In the genomic region with DNA sequence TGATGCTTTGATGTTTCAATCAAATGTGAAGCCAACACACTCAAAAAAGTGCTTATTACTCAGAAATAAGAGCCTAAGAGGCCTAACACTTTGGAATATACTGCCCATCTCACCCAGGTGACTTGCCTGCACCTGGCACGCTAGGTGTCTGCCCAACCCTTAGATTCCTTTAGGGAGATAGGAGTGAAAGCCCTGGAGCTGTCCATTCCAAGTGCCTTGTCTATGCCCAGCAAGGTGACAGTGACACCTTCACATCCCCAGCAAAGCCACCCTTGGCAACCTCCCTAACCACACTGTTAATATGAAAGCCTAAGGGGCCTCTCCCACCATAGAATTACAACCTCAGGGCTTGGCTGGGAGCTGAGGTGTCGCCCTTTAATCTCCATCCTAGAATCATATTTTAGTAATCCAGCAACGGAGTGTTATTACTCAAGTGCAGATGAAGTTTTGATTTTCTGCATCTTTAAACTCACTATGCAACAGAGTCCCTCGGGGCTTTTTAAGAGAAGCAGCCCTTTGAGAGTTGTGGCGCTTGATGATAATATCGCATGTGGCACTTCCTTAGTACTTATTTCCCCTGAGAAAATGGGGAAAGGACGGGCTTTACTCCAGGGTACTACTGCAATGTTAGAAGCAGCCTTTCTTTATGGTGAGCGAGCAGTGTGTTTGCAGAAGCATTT, we compare ENCODE assay signal across 1 cellular context.
TF ChIP-seq lines count a peak whose summit lies in the region.

No MANE protein-coding gene starts in this region.

TF ChIP-seq in SK-N-SH, 30 proteins besides CTCF, POLR2A, EP300 and RAD21:
- no peak for TF ChIP-seq POLR2AphosphoS5 (IDR thresholded peaks at IDR 0.05; ENCODE audit: low read depth, low read length)
- TF ChIP-seq, protein P1, sequence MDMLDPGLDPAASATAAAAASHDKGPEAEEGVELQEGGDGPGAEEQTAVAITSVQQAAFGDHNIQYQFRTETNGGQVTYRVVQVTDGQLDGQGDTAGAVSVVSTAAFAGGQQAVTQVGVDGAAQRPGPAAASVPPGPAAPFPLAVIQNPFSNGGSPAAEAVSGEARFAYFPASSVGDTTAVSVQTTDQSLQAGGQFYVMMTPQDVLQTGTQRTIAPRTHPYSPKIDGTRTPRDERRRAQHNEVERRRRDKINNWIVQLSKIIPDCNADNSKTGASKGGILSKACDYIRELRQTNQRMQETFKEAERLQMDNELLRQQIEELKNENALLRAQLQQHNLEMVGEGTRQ (IDR thresholded peaks at IDR 0.05; ENCODE audit: borderline replicate concordance, low read depth, low read length), result no peak
- TF ChIP-seq, protein P2, sequence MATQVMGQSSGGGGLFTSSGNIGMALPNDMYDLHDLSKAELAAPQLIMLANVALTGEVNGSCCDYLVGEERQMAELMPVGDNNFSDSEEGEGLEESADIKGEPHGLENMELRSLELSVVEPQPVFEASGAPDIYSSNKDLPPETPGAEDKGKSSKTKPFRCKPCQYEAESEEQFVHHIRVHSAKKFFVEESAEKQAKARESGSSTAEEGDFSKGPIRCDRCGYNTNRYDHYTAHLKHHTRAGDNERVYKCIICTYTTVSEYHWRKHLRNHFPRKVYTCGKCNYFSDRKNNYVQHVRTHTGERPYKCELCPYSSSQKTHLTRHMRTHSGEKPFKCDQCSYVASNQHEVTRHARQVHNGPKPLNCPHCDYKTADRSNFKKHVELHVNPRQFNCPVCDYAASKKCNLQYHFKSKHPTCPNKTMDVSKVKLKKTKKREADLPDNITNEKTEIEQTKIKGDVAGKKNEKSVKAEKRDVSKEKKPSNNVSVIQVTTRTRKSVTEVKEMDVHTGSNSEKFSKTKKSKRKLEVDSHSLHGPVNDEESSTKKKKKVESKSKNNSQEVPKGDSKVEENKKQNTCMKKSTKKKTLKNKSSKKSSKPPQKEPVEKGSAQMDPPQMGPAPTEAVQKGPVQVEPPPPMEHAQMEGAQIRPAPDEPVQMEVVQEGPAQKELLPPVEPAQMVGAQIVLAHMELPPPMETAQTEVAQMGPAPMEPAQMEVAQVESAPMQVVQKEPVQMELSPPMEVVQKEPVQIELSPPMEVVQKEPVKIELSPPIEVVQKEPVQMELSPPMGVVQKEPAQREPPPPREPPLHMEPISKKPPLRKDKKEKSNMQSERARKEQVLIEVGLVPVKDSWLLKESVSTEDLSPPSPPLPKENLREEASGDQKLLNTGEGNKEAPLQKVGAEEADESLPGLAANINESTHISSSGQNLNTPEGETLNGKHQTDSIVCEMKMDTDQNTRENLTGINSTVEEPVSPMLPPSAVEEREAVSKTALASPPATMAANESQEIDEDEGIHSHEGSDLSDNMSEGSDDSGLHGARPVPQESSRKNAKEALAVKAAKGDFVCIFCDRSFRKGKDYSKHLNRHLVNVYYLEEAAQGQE (IDR thresholded peaks at IDR 0.05; ENCODE audit: low read depth, low read length), result no peak
- no peak for TF ChIP-seq GATA2 (CRISPR knock-in tag; IDR thresholded peaks at IDR 0.05)
- no peak for TF ChIP-seq TCF12 (IDR thresholded peaks at IDR 0.05)
- TF ChIP-seq TEAD4 (IDR thresholded peaks at IDR 0.05; ENCODE audit: borderline replicate concordance, insufficient read depth), result no peak
- no peak for TF ChIP-seq CHD2 (IDR thresholded peaks at IDR 0.05; ENCODE audit: low read length, partially characterized antibody)
- TF ChIP-seq, protein P3, sequence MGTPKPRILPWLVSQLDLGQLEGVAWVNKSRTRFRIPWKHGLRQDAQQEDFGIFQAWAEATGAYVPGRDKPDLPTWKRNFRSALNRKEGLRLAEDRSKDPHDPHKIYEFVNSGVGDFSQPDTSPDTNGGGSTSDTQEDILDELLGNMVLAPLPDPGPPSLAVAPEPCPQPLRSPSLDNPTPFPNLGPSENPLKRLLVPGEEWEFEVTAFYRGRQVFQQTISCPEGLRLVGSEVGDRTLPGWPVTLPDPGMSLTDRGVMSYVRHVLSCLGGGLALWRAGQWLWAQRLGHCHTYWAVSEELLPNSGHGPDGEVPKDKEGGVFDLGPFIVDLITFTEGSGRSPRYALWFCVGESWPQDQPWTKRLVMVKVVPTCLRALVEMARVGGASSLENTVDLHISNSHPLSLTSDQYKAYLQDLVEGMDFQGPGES (IDR thresholded peaks at IDR 0.05; ENCODE audit: low read depth, low read length), result no peak
- no peak for TF ChIP-seq JUND (IDR thresholded peaks at IDR 0.05)
- TF ChIP-seq MEF2A (IDR thresholded peaks at IDR 0.05; ENCODE audit: borderline replicate concordance, low read depth), result no peak
- TF ChIP-seq MXI1 (IDR thresholded peaks at IDR 0.05; ENCODE audit: low read depth, low read length), result no peak
- TF ChIP-seq, protein P4, sequence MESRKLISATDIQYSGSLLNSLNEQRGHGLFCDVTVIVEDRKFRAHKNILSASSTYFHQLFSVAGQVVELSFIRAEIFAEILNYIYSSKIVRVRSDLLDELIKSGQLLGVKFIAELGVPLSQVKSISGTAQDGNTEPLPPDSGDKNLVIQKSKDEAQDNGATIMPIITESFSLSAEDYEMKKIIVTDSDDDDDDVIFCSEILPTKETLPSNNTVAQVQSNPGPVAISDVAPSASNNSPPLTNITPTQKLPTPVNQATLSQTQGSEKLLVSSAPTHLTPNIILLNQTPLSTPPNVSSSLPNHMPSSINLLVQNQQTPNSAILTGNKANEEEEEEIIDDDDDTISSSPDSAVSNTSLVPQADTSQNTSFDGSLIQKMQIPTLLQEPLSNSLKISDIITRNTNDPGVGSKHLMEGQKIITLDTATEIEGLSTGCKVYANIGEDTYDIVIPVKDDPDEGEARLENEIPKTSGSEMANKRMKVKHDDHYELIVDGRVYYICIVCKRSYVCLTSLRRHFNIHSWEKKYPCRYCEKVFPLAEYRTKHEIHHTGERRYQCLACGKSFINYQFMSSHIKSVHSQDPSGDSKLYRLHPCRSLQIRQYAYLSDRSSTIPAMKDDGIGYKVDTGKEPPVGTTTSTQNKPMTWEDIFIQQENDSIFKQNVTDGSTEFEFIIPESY (IDR thresholded peaks at IDR 0.05; ENCODE audit: borderline replicate concordance, low read depth), result no peak
- TF ChIP-seq NRF1 (IDR thresholded peaks at IDR 0.05; ENCODE audit: low read depth, low read length), result no peak
- no peak for TF ChIP-seq GABPA (IDR thresholded peaks at IDR 0.05; ENCODE audit: low read depth)
- TF ChIP-seq SMC3 (IDR thresholded peaks at IDR 0.05; ENCODE audit: low read depth, low read length), result no peak
- TF ChIP-seq RXRA (IDR thresholded peaks at IDR 0.05; ENCODE audit: borderline replicate concordance, low read depth), result no peak
